Comparison of ENCODE assay signal across 26 cellular contexts in the genomic region with DNA sequence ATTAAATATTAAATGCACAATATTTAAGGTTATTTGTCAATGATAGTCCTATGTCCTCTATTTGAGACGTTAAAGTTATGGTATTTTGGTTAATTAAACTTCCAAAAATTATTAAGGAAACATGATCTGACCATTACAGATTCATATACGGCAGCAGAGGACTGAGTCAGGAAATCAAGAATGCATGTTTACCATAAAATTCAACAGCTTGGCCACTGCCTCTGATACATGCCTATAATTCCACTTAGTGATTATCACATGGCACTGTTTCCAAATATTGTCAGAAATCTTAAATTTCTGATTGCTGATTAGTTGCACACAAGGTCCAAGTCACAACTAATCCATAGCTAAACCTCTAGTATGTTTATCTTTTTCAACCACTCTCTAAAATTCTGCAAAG.
"Had no signal": no experiment of that assay in that cellular context is flagged by ENCODE, and none has a peak within 500 bp of the region (broad histone marks: within the 10 kb centered on the region; RNA-seq: fewer than 3 reads in every experiment).

No MANE protein-coding gene starts in this region.

- H3K9me3 Mint-ChIP-seq: activated B cell treated with CpG ODN at 0.5 μM for 24 hours; activated CD4-positive, alpha-beta memory T cell treated with anti-CD3 and anti-CD28 coated beads, Interleukin-2, amount 10 ng/mL, durations not matched to agents 7 days and 5 days; activated CD4-positive, alpha-beta T cell treated with anti-CD3 and anti-CD28 coated beads, Interleukin-2, amount 10 ng/mL, durations not matched to agents 7 days and 5 days; activated naive CD4-positive, alpha-beta T cell treated with anti-CD3 and anti-CD28 coated beads, Interleukin-2, amount 50 U/mL, for 24 hours; activated naive CD8-positive, alpha-beta T cell treated with anti-CD3 and anti-CD28 coated beads, Interleukin-2, amount 50 U/mL, for 24 hours; activated T-cell treated with anti-CD3 and anti-CD28 coated beads, Interleukin-2, amount 50 U/mL, for 72 hours; activated T-helper 2 cell treated with anti-CD3 and anti-CD28 coated beads, Interferon-gamma antibody, Interleukin-2, Interleukin-4, amounts not matched to agents 10 μg/mL and 5 μg/mL and 100 μg/mL, durations not matched to agents 14 hours and 24 hours and 36 hours; brain; central memory CD8-positive, alpha-beta T cell; T-cell had no signal

- H3K27me3 Mint-ChIP-seq: central memory CD8-positive, alpha-beta T cell had no signal

- H3K27ac Mint-ChIP-seq: activated B cell treated with CpG ODN at 0.5 μM for 24 hours; activated CD4-positive, alpha-beta memory T cell treated with anti-CD3 and anti-CD28 coated beads, Interleukin-2, amount 10 ng/mL, durations not matched to agents 7 days and 5 days; activated CD4-positive, alpha-beta T cell treated with anti-CD3 and anti-CD28 coated beads, Interleukin-2, amount 10 ng/mL, durations not matched to agents 7 days and 5 days; activated naive CD4-positive, alpha-beta T cell treated with anti-CD3 and anti-CD28 coated beads, Interleukin-2, amount 50 U/mL, for 24 hours; activated naive CD8-positive, alpha-beta T cell treated with anti-CD3 and anti-CD28 coated beads, Interleukin-2, amount 50 U/mL, for 24 hours; activated T-cell treated with anti-CD3 and anti-CD28 coated beads, Interleukin-2, amount 50 U/mL, for 72 hours; activated T-helper 2 cell treated with anti-CD3 and anti-CD28 coated beads, Interferon-gamma antibody, Interleukin-2, Interleukin-4, amounts not matched to agents 10 μg/mL and 5 μg/mL and 100 μg/mL, durations not matched to agents 14 hours and 24 hours and 36 hours; brain; T-cell had no signal

- H3K4me1 Mint-ChIP-seq: activated B cell treated with CpG ODN at 0.5 μM for 24 hours; activated CD4-positive, alpha-beta memory T cell treated with anti-CD3 and anti-CD28 coated beads, Interleukin-2, amount 10 ng/mL, durations not matched to agents 7 days and 5 days; activated CD4-positive, alpha-beta T cell treated with anti-CD3 and anti-CD28 coated beads, Interleukin-2, amount 10 ng/mL, durations not matched to agents 7 days and 5 days; activated naive CD4-positive, alpha-beta T cell treated with anti-CD3 and anti-CD28 coated beads, Interleukin-2, amount 50 U/mL, for 24 hours; activated naive CD8-positive, alpha-beta T cell treated with anti-CD3 and anti-CD28 coated beads, Interleukin-2, amount 50 U/mL, for 24 hours; T-cell had no signal

- ATAC-seq: activated naive CD8-positive, alpha-beta T cell treated with anti-CD3 and anti-CD28 coated beads, Interleukin-2, amount 50 U/mL, for 24 hours; activated T-cell treated with anti-CD3 and anti-CD28 coated beads, Interleukin-2, amount 50 U/mL, for 72 hours; T-cell had no signal

- DNase-seq: activated B cell treated with CpG ODN at 0.5 μM for 24 hours; activated CD4-positive, alpha-beta memory T cell treated with anti-CD3 and anti-CD28 coated beads, Interleukin-2, amount 10 ng/mL, durations not matched to agents 7 days and 5 days; activated CD4-positive, alpha-beta T cell treated with anti-CD3 and anti-CD28 coated beads, Interleukin-2, amount 10 ng/mL, durations not matched to agents 7 days and 5 days; activated gamma-delta T cell treated with Interleukin-2 at 50 U/mL for 16 hours; activated naive CD8-positive, alpha-beta T cell treated with anti-CD3 and anti-CD28 coated beads, Interleukin-2, amount 50 U/mL, for 24 hours; activated T-cell treated with anti-CD3 and anti-CD28 coated beads, Interleukin-2, amount 50 U/mL, for 72 hours; amygdala; Kasumi-1; KBM-7; NCI-H1105 treated with DMSO at 0.1 percent for 48 hours; NCI-H1436 treated with DMSO at 0.1 percent for 48 hours; NCI-H187; NCI-H2081; NCI-H510A treated with DMSO at 0.1 percent for 48 hours; NK-92 treated with Interleukin-12 subunit alpha and Interleukin-12 subunit beta, amount 100 ng/mL, for 24 hours; OCI-M1; Peyer's patch; Right ventricle myocardium superior; T-cell; T-helper 2 cell; T1000 had no signal

- H3K27ac ChIP-seq: Peyer's patch, RWPE1 had no signal

- H3K36me3 ChIP-seq: Peyer's patch had no signal

- H3K4me3 Mint-ChIP-seq: activated B cell treated with CpG ODN at 0.5 μM for 24 hours; activated CD4-positive, alpha-beta memory T cell treated with anti-CD3 and anti-CD28 coated beads, Interleukin-2, amount 10 ng/mL, durations not matched to agents 7 days and 5 days; activated CD4-positive, alpha-beta T cell treated with anti-CD3 and anti-CD28 coated beads, Interleukin-2, amount 10 ng/mL, durations not matched to agents 7 days and 5 days; activated naive CD4-positive, alpha-beta T cell treated with anti-CD3 and anti-CD28 coated beads, Interleukin-2, amount 50 U/mL, for 24 hours; activated naive CD8-positive, alpha-beta T cell treated with anti-CD3 and anti-CD28 coated beads, Interleukin-2, amount 50 U/mL, for 24 hours; activated T-cell treated with anti-CD3 and anti-CD28 coated beads, Interleukin-2, amount 50 U/mL, for 72 hours; brain; central memory CD8-positive, alpha-beta T cell; T-cell had no signal

- H3K36me3 Mint-ChIP-seq: activated naive CD4-positive, alpha-beta T cell treated with anti-CD3 and anti-CD28 coated beads, Interleukin-2, amount 50 U/mL, for 24 hours; brain; T-cell had no signal

- H3K9me3 ChIP-seq: Peyer's patch had no signal

- H3K4me1 ChIP-seq: Peyer's patch had no signal

- H3K27me3 ChIP-seq: Peyer's patch had no signal

- H3K4me3 ChIP-seq: Peyer's patch had no signal
